Comparison of ENCODE assay signal across 8 cellular contexts in genomic region chr1:156500578-156500846, GRCh38. TPM values are rescaled to one million over a fixed set of nuclear protein-coding genes. Genes with fewer than 3 reads are reported as not detected.
DNase-seq lines count a peak whose midpoint lies in the region; ATAC-seq, FAIRE-seq and TF ChIP-seq lines count a peak whose summit lies in the region.

TSS of gene MEF2D (minus strand) at chr1:156500775. CDS start at chr1:156483292, 17,483 bp downstream.

- H2AFZ ChIP-seq in hepatocyte = peak within 1 kb of the TSS; percentile 27

- no peaks in the 10 kb centered on the region for H3K36me3 ChIP-seq in hepatocyte (replicated peaks; ENCODE audit: insufficient read depth, low read depth)
- H3K36me3 ChIP-seq in small intestine (ENCODE audit: control insufficient read depth in 2 of 2, insufficient read depth in 2 of 2, low read length in 2 of 2) = no peaks in the 10 kb centered on the region

- TF ChIP-seq CTCF in AG04450 (IDR thresholded peaks at IDR 0.05; ENCODE audit: low read depth, low read length) (no peak), HFF-Myc (IDR thresholded peaks at IDR 0.05; ENCODE audit: low read depth, low read length, missing control alignments) (no peak), hepatocyte (IDR thresholded peaks at IDR 0.05; ENCODE audit: poor library complexity) (no peak)

- H3K4me3 ChIP-seq in AG04450 (ENCODE audit: low read depth, low read length) = peak within 1 kb of the TSS; percentile 94
- H3K4me3 ChIP-seq in HFF-Myc (replicated peaks; ENCODE audit: low read depth, low read length) = peak within 1 kb of the TSS; percentile 96
- peak within 1 kb of the TSS; percentile 98 for H3K4me3 ChIP-seq in hepatocyte
- H3K4me3 ChIP-seq in small intestine (ENCODE audit: low read depth in 1 of 2, low read length in 2 of 2) = peak within 1 kb of the TSS; percentile 87 to 96

- 3% methylated on average over 13 of the region's 27 CpGs for WGBS in hepatocyte (ENCODE audit: low lambda C conversion rate, missing lambda C conversion rate)
- WGBS in small intestine, 3 donors = 0 to 1% (median 0%) methylated on average over 14 to 27 of the region's 27 CpGs

- peak within 1 kb of the TSS; percentile 87 to 94 for H3K27ac Mint-ChIP-seq in activated naive CD4-positive, alpha-beta T cell treated with anti-CD3 and anti-CD28 coated beads, Interleukin-2, amount 50 U/mL, for 72 hours

- FAIRE-seq in small intestine (lab: Jason Lieb, UNC) = no peak

- H3K4me1 ChIP-seq in hepatocyte (ENCODE audit: insufficient read depth) = peaks cover 60% of the 10 kb centered on the region
- H3K4me1 ChIP-seq in small intestine (ENCODE audit: control insufficient read depth in 2 of 2, insufficient read depth in 1 of 2, low read depth in 1 of 2, low read length in 1 of 2) = peaks cover 23 to 40% of the 10 kb centered on the region in 2 donors

- H3K9me2 ChIP-seq in hepatocyte (replicated peaks; ENCODE audit: insufficient read depth) = no peaks in the 10 kb centered on the region

- H3K79me2 ChIP-seq in hepatocyte = peaks cover 50% of the 10 kb centered on the region

- no peaks in the 10 kb centered on the region; the same call in 1 of the 2 replicates for H3K9me3 ChIP-seq in AG04450 (ENCODE audit: control insufficient read depth, insufficient read depth, low read length)
- no peaks in the 10 kb centered on the region for H3K9me3 ChIP-seq in hepatocyte (ENCODE audit: low read depth)
- no peaks in the 10 kb centered on the region for H3K9me3 ChIP-seq in small intestine (ENCODE audit: control insufficient read depth, low read depth)

- DNase-seq in AG04450 (ENCODE audit: low read depth, low spot score) (no peak), HFF-Myc (ENCODE audit: extremely low read depth, low read depth) (no peak), hepatocyte (ENCODE audit: low spot score) (no peak), small intestine (no peak), NCI-H146 (lab: John Stamatoyannopoulos, UW) (no peak)
- no peak for DNase-seq in activated naive CD4-positive, alpha-beta T cell treated with anti-CD3 and anti-CD28 coated beads, Interleukin-2, amount 50 U/mL, for 72 hours (ENCODE audit: low spot score in 2 of 2)

- H3K27ac ChIP-seq in AG04450 (ENCODE audit: low read depth, low read length) = peak within 1 kb of the TSS; percentile 100
- H3K27ac ChIP-seq in hepatocyte = peak within 1 kb of the TSS; percentile 100
- peak within 1 kb of the TSS; percentile 99 for H3K27ac ChIP-seq in small intestine (ENCODE audit: low read depth in 1 of 2, low read length in 1 of 2)

- ATAC-seq in activated naive CD4-positive, alpha-beta T cell treated with anti-CD3 and anti-CD28 coated beads, Interleukin-2, amount 50 U/mL, for 72 hours = no peak
- ATAC-seq in GM19397 (IDR thresholded peaks at IDR 0.05; ENCODE audit: unreplicated experiment) (no peak), HG03342 (IDR thresholded peaks at IDR 0.05; ENCODE audit: unreplicated experiment) (no peak)

- peaks cover 45% of the 10 kb centered on the region for H4K20me1 ChIP-seq in hepatocyte (ENCODE audit: insufficient read depth, poor library complexity, severe bottlenecking)

- H3K9me3 Mint-ChIP-seq in activated naive CD4-positive, alpha-beta T cell treated with anti-CD3 and anti-CD28 coated beads, Interleukin-2, amount 50 U/mL, for 72 hours = peaks cover 0 to 4% of the 10 kb centered on the region in 2 donors

- H3K4me2 ChIP-seq in hepatocyte = peak within 1 kb of the TSS; percentile 95

- H3K36me3 Mint-ChIP-seq in activated naive CD4-positive, alpha-beta T cell treated with anti-CD3 and anti-CD28 coated beads, Interleukin-2, amount 50 U/mL, for 72 hours = peaks cover 3 to 9% of the 10 kb centered on the region in 2 donors

- CTCF ChIA-PET in AG04450 (lab: Charles Lee) = interaction anchor here (0.8 to 1.8 kb wide), 4 partner anchors 10 to 50 kb away, joined by 3 to 16 read pairs (median 6); no protein-coding TSS in a partner anchor

- H3K27me3 ChIP-seq in AG04450 (ENCODE audit: control insufficient read depth, insufficient read depth, low read length) = no peaks in the 10 kb centered on the region
- no peaks in the 10 kb centered on the region for H3K27me3 ChIP-seq in hepatocyte
- no peaks in the 10 kb centered on the region for H3K27me3 ChIP-seq in small intestine (ENCODE audit: control insufficient read depth in 2 of 2, insufficient read depth in 2 of 2, low read length in 2 of 2)

- POLR2A ChIA-PET in AG04450 (lab: Yijun Ruan, JAX) = interaction anchor here (0.5 to 3.2 kb wide), 14 partner anchors 10 to 607 kb away, joined by 3 to 33 read pairs (median 4); partner anchors contain the start of genes PMF1 and SMG5

RNA-seq across cellular contexts. Expression of gene MEF2D, which starts in this region (rescaled TPM):
- polyA plus RNA-seq in AG04450 (2011; rRNA removed) = 9.9 and 14.5 TPM in 2 replicates
- polyA minus RNA-seq in AG04450 (2011; rRNA and poly(A)+ RNA removed) = 13.3 and 18.7 TPM in 2 replicates
- 10 to 100 TPM; 31.7 to 62.5 TPM for total RNA-seq in activated naive CD4-positive, alpha-beta T cell treated with anti-CD3 and anti-CD28 coated beads, Interleukin-2, amount 50 U/mL, for 72 hours
- 9.6 and 20.1 TPM in 2 replicates for total RNA-seq in hepatocyte
- 25.1 and 30.8 TPM in 2 replicates for polyA plus RNA-seq in hepatocyte
- 10 to 100 TPM in 1 of 3 donors, 1 to 10 TPM in 2; 5.8 to 16.8 (median 9.2) TPM for polyA plus RNA-seq in small intestine
